ENCODE assay signal across 7 cellular contexts in the genomic region with DNA sequence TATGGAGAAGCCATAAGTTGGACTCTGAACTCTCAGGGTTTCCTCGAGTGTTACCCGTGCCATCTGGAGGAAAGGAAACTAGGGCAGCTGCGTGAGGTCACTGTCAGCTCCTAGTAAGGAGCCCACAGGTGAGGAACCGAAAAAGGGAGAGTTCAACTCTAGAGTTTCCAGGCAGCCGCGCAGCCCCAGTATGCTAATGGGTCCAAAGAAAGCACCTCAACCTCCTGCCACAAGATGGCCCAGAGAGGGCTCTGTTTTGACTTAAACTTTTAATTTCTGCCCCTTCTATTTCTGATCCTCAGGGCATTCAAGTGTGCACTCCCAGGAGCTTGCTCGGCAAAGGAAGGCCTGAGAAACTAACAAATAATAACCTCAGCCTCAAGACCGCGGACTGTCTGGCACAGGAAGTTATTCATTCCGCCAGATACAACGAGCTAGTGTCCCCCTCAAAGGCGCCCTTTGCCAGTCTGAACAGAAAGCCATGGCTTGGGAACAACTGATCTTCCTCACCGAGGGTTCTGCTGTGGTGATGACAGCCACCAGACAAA. TPM values are rescaled to one million over a fixed set of nuclear protein-coding genes. Genes with fewer than 3 reads are reported as not detected.
DNase-seq lines count a peak whose midpoint lies in the region; ATAC-seq and TF ChIP-seq lines count a peak whose summit lies in the region.

No MANE protein-coding gene starts in this region.

- H3K9me3 Mint-ChIP-seq in brain = no peaks in the 10 kb centered on the region
- H3K9me3 Mint-ChIP-seq in memory B cell = no peaks in the 10 kb centered on the region
- H3K9me3 Mint-ChIP-seq in type B pancreatic cell = no peaks in the 10 kb centered on the region

- DNase-seq in Kasumi-1 (lab: John Stamatoyannopoulos, UW) (peak; percentile 59 to 64), memory B cell (ENCODE audit: low spot score in 2 of 2) (peak; percentile 39 to 55), type B pancreatic cell (ENCODE audit: extremely low spot score, unreplicated experiment) (no peak), NCI-H146 (lab: John Stamatoyannopoulos, UW) (no peak)

- ATAC-seq in GM18499 (IDR thresholded peaks at IDR 0.05; ENCODE audit: insufficient read depth, unreplicated experiment) (peak; percentile 76), GM21619 (IDR thresholded peaks at IDR 0.05; ENCODE audit: unreplicated experiment) (peak; percentile 89), memory B cell (ENCODE audit: low read depth) (peak; percentile 98)

- TF ChIP-seq CTCF in brain (conservative IDR thresholded peaks at IDR 0.05) (no peak), type B pancreatic cell (conservative IDR thresholded peaks at IDR 0.05) (no peak)

- H3K4me3 Mint-ChIP-seq in brain (peak overlapping the region in 4 of 5 experiments; percentile 33 to 47 (median 44)), memory B cell (peak overlapping the region; percentile 55), type B pancreatic cell (no peak overlapping the region)

- H3K27ac Mint-ChIP-seq in brain = peak overlapping the region; percentile 61 to 98 (median 84)
- peak overlapping the region; percentile 66 for H3K27ac Mint-ChIP-seq in memory B cell
- peak overlapping the region; percentile 90 for H3K27ac Mint-ChIP-seq in type B pancreatic cell

- peaks cover 90% of the 10 kb centered on the region for H3K4me1 Mint-ChIP-seq in brain
- H3K4me1 Mint-ChIP-seq in memory B cell = peaks cover 31% of the 10 kb centered on the region
- H3K4me1 Mint-ChIP-seq in type B pancreatic cell (ENCODE audit: unreplicated experiment) = peaks cover 48% of the 10 kb centered on the region

- no peaks in the 10 kb centered on the region for H3K27me3 Mint-ChIP-seq in brain
- no peaks in the 10 kb centered on the region for H3K27me3 Mint-ChIP-seq in memory B cell
- no peaks in the 10 kb centered on the region for H3K27me3 Mint-ChIP-seq in type B pancreatic cell

- peaks cover 26% of the 10 kb centered on the region for H3K36me3 Mint-ChIP-seq in brain
- H3K36me3 Mint-ChIP-seq in memory B cell = peaks cover 4% of the 10 kb centered on the region
- peaks cover 12% of the 10 kb centered on the region for H3K36me3 Mint-ChIP-seq in type B pancreatic cell

RNA-seq across cellular contexts. Expression of a gene that starts 13.9 kb away (rescaled TPM):
- 99.5 TPM for polyA plus RNA-seq in brain (ENCODE audit: insufficient read depth, low read depth, low replicate concordance)
- 102 and 107 TPM in 2 replicates for total RNA-seq in type B pancreatic cell (ENCODE audit: low replicate concordance)

RNA-seq across cellular contexts. Expression of a gene that starts 51.5 kb away (rescaled TPM):
- 10.9 TPM for polyA plus RNA-seq in brain (ENCODE audit: insufficient read depth, low read depth, low replicate concordance)
- total RNA-seq in type B pancreatic cell (ENCODE audit: low replicate concordance) = 38.0 and 55.4 TPM in 2 replicates

RNA-seq across cellular contexts. Expression of a gene that starts 51.8 kb away (rescaled TPM):
- polyA plus RNA-seq in brain (ENCODE audit: insufficient read depth, low read depth, low replicate concordance) = 4.5 TPM
- 3.8 and 5.4 TPM in 2 replicates for total RNA-seq in type B pancreatic cell (ENCODE audit: low replicate concordance)

Comparison
In these comparisons a context has a peak if more than half of its experiments do, and no peak if none do; other contexts are left out.
1. DNase-seq: peak in Kasumi-1 (2 of 2) and memory B cell (2 of 2); none in type B pancreatic cell (single experiment) and NCI-H146 (single experiment).
2. Peak in every context shown above with its lines, with median percentiles within 50 percentile points of each other: ATAC-seq and H3K27ac Mint-ChIP-seq.